In the genomic region with DNA sequence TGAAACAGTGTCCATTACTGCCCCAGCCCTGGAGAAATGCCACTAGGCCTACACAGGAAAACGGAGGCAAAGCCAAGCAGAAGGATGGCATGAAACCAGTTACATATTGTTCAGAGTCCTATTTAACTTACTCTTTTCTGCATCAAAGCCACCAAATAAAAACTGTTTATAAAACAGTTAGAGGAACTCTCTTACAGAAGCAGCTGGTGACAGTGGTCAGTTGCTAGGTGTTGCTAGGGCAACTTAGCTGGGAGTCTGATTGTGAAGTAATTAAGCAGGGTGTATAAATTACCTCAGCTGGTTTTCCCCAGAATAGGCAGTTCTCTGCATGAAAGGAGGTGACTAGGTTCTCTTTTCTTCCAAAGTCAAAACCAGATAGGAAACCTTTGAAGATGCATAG, we compare ENCODE assay signal across 17 cellular contexts.
A peak's percentile ranks its signal among the peaks of the same experiment; 100 is the strongest.
DNase-seq lines count a peak whose midpoint lies in the region; ATAC-seq and TF ChIP-seq lines count a peak whose summit lies in the region.
"Had no signal": no experiment of that assay in that cellular context is flagged by ENCODE, and none has a peak within 500 bp of the region (broad histone marks: within the 10 kb centered on the region; RNA-seq: fewer than 3 reads in every experiment).

No MANE protein-coding gene starts in this region.

- H3K27ac Mint-ChIP-seq in CD14-positive monocyte, result peak overlapping the region in 4 of 7 donors; percentile 38 to 89 (median 74)
- peak overlapping the region in 2 of 3 experiments; percentile 11 to 12 for H3K27ac Mint-ChIP-seq in nephron

- no peak overlapping the region for H3K4me3 Mint-ChIP-seq in CD14-positive monocyte
- no peak overlapping the region for H3K4me3 Mint-ChIP-seq in nephron

- peaks cover 0 to 3% (median 0%) of the 10 kb centered on the region in 3 donors for H3K27me3 Mint-ChIP-seq in CD14-positive monocyte (ENCODE audit: low read depth in 3 of 3)
- H3K27me3 Mint-ChIP-seq in nephron (ENCODE audit: low read depth), result no peaks in the 10 kb centered on the region

- ATAC-seq in SK-N-SH treated with all-trans-retinoic acid at 6 μM for 48 hours, result no peak
- ATAC-seq in HG02981 (IDR thresholded peaks at IDR 0.05; ENCODE audit: unreplicated experiment), result no peak
- ATAC-seq: lower lobe of right lung had no signal

- no peak for TF ChIP-seq CTCF in CD14-positive monocyte (IDR thresholded peaks at IDR 0.05)
- TF ChIP-seq CTCF in nephron (IDR thresholded peaks at IDR 0.05; ENCODE audit: unreplicated experiment in 3 of 3), result no peak

- H3K9me3 Mint-ChIP-seq in CD14-positive monocyte (peaks cover 0 to 3% (median under 1%) of the 10 kb centered on the region in 7 donors), nephron (peaks cover 14% of the 10 kb centered on the region)

- H3K36me3 Mint-ChIP-seq in CD14-positive monocyte (no peaks in the 10 kb centered on the region), nephron (ENCODE audit: low read depth) (no peaks in the 10 kb centered on the region)

- intact Hi-C loops in CD14-positive monocyte (cut with micrococcal nuclease), result no loop called here

- in situ Hi-C loops in KBM-7 (cut with MboI; ENCODE audit: low pct_unique_long_range_greater_than_20kb, low sequenced_read_pairs), result no loop called here

- DNase-seq in CD14-positive monocyte (ENCODE audit: low spot score), result no peak
- peak in 2 of 3 experiments; percentile 64 to 88 for DNase-seq in NCI-H1417 (lab: John Stamatoyannopoulos, UW)
- DNase-seq in NCI-H774 (lab: John Stamatoyannopoulos, UW), result peak; percentile 60
- DNase-seq in NCI-H526 (lab: John Stamatoyannopoulos, UW), result no peak
- no peak for DNase-seq in KBM-7
- DNase-seq: activated T-cell treated with anti-CD3 and anti-CD28 coated beads, Interleukin-2, amount 50 U/mL, for 48 hours; foreskin fibroblast; GM23248; IMR-90; lower lobe of right lung; NCI-H187 treated with DMSO at 0.1 percent for 48 hours; SIG-M5; stimulated activated CD4-positive, alpha-beta T cell treated with anti-CD3 and anti-CD28 coated beads, Interleukin-4, amount 100 ng/mL, for 1 hour; T1000 had no signal

- H3K4me1 Mint-ChIP-seq in CD14-positive monocyte (peaks cover 32% of the 10 kb centered on the region), nephron (peaks cover 19% of the 10 kb centered on the region)

TF ChIP-seq in SK-N-SH treated with all-trans-retinoic acid at 6 μM for 48 hours, 23 proteins besides CTCF, POLR2A, EP300 and RAD21:
- no peak for TF ChIP-seq OSR1 (CRISPR knock-in tag; IDR thresholded peaks at IDR 0.05)
- no peak for TF ChIP-seq ZNF70 (CRISPR knock-in tag; IDR thresholded peaks at IDR 0.05)
- TF ChIP-seq ZNF565 (CRISPR knock-in tag; conservative IDR thresholded peaks at IDR 0.05; ENCODE audit: low read depth), result no peak
- TF ChIP-seq, protein P1, sequence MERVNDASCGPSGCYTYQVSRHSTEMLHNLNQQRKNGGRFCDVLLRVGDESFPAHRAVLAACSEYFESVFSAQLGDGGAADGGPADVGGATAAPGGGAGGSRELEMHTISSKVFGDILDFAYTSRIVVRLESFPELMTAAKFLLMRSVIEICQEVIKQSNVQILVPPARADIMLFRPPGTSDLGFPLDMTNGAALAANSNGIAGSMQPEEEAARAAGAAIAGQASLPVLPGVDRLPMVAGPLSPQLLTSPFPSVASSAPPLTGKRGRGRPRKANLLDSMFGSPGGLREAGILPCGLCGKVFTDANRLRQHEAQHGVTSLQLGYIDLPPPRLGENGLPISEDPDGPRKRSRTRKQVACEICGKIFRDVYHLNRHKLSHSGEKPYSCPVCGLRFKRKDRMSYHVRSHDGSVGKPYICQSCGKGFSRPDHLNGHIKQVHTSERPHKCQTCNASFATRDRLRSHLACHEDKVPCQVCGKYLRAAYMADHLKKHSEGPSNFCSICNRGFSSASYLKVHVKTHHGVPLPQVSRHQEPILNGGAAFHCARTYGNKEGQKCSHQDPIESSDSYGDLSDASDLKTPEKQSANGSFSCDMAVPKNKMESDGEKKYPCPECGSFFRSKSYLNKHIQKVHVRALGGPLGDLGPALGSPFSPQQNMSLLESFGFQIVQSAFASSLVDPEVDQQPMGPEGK (CRISPR knock-in tag; IDR thresholded peaks at IDR 0.05; ENCODE audit: borderline replicate concordance), result no peak
- TF ChIP-seq ZFP30 (CRISPR knock-in tag; IDR thresholded peaks at IDR 0.05), result no peak
- TF ChIP-seq ARNTL (CRISPR knock-in tag; IDR thresholded peaks at IDR 0.05; ENCODE audit: borderline replicate concordance, low read depth), result no peak
TF ChIP-seq in SK-N-SH treated with all-trans-retinoic acid at 6 μM for 48 hours: peak in this region for 0.

Comparison
In these comparisons a context has a peak if more than half of its experiments do, and no peak if none do; other contexts are left out.
1. DNase-seq: peak in NCI-H1417 (2 of 3) and NCI-H774 (single experiment); none in CD14-positive monocyte (single experiment), NCI-H526 (0 of 2) and KBM-7 (single experiment).